Comparison of ENCODE assay signal across 8 cellular contexts in the genomic region with DNA sequence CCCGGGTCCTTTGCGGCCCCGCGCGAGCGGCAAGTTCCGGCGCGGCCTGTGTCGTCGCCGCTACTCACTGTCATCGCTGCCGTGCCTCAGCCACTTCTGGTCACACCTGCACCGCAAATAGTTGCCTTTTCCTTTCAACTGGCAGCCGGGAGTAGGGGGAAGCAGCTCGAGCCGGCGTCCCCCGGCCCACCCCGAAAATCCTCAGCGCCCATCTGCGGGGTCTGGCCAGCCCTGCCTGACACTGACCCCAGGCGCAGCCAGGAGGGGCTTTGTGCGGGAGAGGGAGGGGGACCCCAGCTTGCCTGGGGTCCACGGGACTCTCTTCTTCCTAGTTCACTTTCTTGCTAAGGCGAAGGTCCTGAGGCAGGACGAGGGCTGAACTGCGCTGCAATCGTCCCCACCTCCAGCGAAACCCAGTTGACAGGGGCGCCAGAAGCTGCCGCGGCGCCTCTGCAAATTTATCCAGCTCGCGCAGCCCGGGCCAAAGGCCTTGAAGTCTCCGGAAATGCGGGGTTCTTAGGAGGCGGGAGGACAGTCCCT.
DNase-seq lines count a peak whose midpoint lies in the region; ATAC-seq lines count a peak whose summit lies in the region.

No MANE protein-coding gene starts in this region.

- ATAC-seq in stimulated activated memory B cell treated with anti-CD40 and anti-IgM and Interleukin-4, amounts not matched to agents 10 μg/mL and 1 μg/mL and 100 μg/mL, for 72 hours = no peak

- no peaks in the 10 kb centered on the region for H3K9me3 Mint-ChIP-seq in T-helper 2 cell treated with Interferon-gamma antibody and Interleukin-4, amounts not matched to agents 5 μg/mL and 100 μg/mL, for 36 hours
- H3K9me3 Mint-ChIP-seq in stimulated activated memory B cell treated with anti-CD40 and anti-IgM and Interleukin-4, amounts not matched to agents 10 μg/mL and 1 μg/mL and 100 μg/mL, for 72 hours = peaks cover 6% of the 10 kb centered on the region

- peaks cover 7% of the 10 kb centered on the region for H3K9me3 ChIP-seq in iPS-18c (ENCODE audit: control insufficient read depth, insufficient read depth, low read length)

- H3K4me3 Mint-ChIP-seq in T-helper 2 cell treated with Interferon-gamma antibody and Interleukin-4, amounts not matched to agents 5 μg/mL and 100 μg/mL, for 36 hours = peak overlapping the region; percentile 9
- peak overlapping the region; percentile 76 for H3K4me3 Mint-ChIP-seq in stimulated activated memory B cell treated with anti-CD40 and anti-IgM and Interleukin-4, amounts not matched to agents 10 μg/mL and 1 μg/mL and 100 μg/mL, for 72 hours

- H3K27me3 Mint-ChIP-seq in T-helper 2 cell treated with Interferon-gamma antibody and Interleukin-4, amounts not matched to agents 5 μg/mL and 100 μg/mL, for 36 hours (ENCODE audit: low read depth) = peaks cover 85% of the 10 kb centered on the region
- H3K27me3 Mint-ChIP-seq in stimulated activated memory B cell treated with anti-CD40 and anti-IgM and Interleukin-4, amounts not matched to agents 10 μg/mL and 1 μg/mL and 100 μg/mL, for 72 hours = peaks cover 89% of the 10 kb centered on the region

- H3K27ac Mint-ChIP-seq in T-helper 2 cell treated with Interferon-gamma antibody and Interleukin-4, amounts not matched to agents 5 μg/mL and 100 μg/mL, for 36 hours = no peak overlapping the region
- no peak overlapping the region for H3K27ac Mint-ChIP-seq in stimulated activated memory B cell treated with anti-CD40 and anti-IgM and Interleukin-4, amounts not matched to agents 10 μg/mL and 1 μg/mL and 100 μg/mL, for 72 hours

- H3K36me3 Mint-ChIP-seq in T-helper 2 cell treated with Interferon-gamma antibody and Interleukin-4, amounts not matched to agents 5 μg/mL and 100 μg/mL, for 36 hours (ENCODE audit: low read depth) = peaks cover 4% of the 10 kb centered on the region
- H3K36me3 Mint-ChIP-seq in stimulated activated memory B cell treated with anti-CD40 and anti-IgM and Interleukin-4, amounts not matched to agents 10 μg/mL and 1 μg/mL and 100 μg/mL, for 72 hours = no peaks in the 10 kb centered on the region

- DNase-seq in NCI-H510A treated with DMSO at 0.1 percent for 48 hours (lab: John Stamatoyannopoulos, UW) = peak; percentile 37
- no peak for DNase-seq in NCI-H510A (lab: John Stamatoyannopoulos, UW)
- no peak for DNase-seq in T-helper 2 cell treated with Interferon-gamma antibody and Interleukin-4, amounts not matched to agents 5 μg/mL and 100 μg/mL, for 36 hours (ENCODE audit: low spot score)
- no peak for DNase-seq in Kasumi-1 (lab: John Stamatoyannopoulos, UW)
- DNase-seq in DMS79 (lab: John Stamatoyannopoulos, UW) = no peak
- no peak for DNase-seq in nucleus accumbens (lab: John Stamatoyannopoulos, UW)

- peaks cover 5% of the 10 kb centered on the region for H3K4me1 Mint-ChIP-seq in T-helper 2 cell treated with Interferon-gamma antibody and Interleukin-4, amounts not matched to agents 5 μg/mL and 100 μg/mL, for 36 hours (ENCODE audit: low read depth)
- peaks cover 41% of the 10 kb centered on the region for H3K4me1 Mint-ChIP-seq in stimulated activated memory B cell treated with anti-CD40 and anti-IgM and Interleukin-4, amounts not matched to agents 10 μg/mL and 1 μg/mL and 100 μg/mL, for 72 hours

- 0 out of 2 replicates have a peak overlapping the region, but pooled peaks have one; percentile 15 for H3K4me3 ChIP-seq in iPS-18c (ENCODE audit: insufficient read depth, low read depth, low read length)
